1 cellular context compared by ENCODE assay signal in genomic region chr4:102598102-102598758, GRCh38.
TF ChIP-seq lines count a peak whose summit lies in the region.

No MANE protein-coding gene starts in this region.

TF ChIP-seq in GM23338, 12 proteins besides CTCF, POLR2A, EP300 and RAD21 (continued from another document):
- no peak for TF ChIP-seq CREB1 (CRISPR knock-in tag; IDR thresholded peaks at IDR 0.05; ENCODE audit: low read depth)
